ENCODE assay signal across 1 cellular context in genomic region chr7:782718-783449, GRCh38.
TF ChIP-seq lines count a peak whose summit lies in the region.

No MANE protein-coding gene starts in this region.

TF ChIP-seq in IMR-90, 13 proteins besides CTCF, POLR2A, EP300 and RAD21 (continued from another document):
- TF ChIP-seq CEBPB (IDR thresholded peaks at IDR 0.05; ENCODE audit: low read depth, low read length) (peak; percentile 51; the same call in 1 of the 2 replicates), BHLHE40 (IDR thresholded peaks at IDR 0.05; ENCODE audit: low read depth, low read length) (no peak), MAFK (IDR thresholded peaks at IDR 0.05; ENCODE audit: low read depth, low read length) (no peak)
